Comparison of ENCODE assay signal across 31 cellular contexts in genomic region chr20:63152322-63153253, GRCh38.
DNase-seq lines count a peak whose midpoint lies in the region; ATAC-seq and TF ChIP-seq lines count a peak whose summit lies in the region.
"Had no signal": no experiment of that assay in that cellular context is flagged by ENCODE, and none has a peak within 500 bp of the region (broad histone marks: within the 10 kb centered on the region; RNA-seq: fewer than 3 reads in every experiment).

No MANE protein-coding gene starts in this region.

- H3K36me3 ChIP-seq in RWPE2 (ENCODE audit: low read depth): no peaks in the 10 kb centered on the region
- no peaks in the 10 kb centered on the region for H3K36me3 ChIP-seq in adrenal gland (replicated peaks in 1 of 2)
- H3K36me3 ChIP-seq: HAP-1, heart left ventricle, ovary, sigmoid colon, tibial artery had no signal

- H3K4me3 ChIP-seq in RWPE2 (ENCODE audit: severe bottlenecking) (no peak overlapping the region), adrenal gland (no peak overlapping the region)
- H3K4me3 ChIP-seq: HAP-1, ovary, PC-9, sigmoid colon had no signal

- no peak overlapping the region for H3K27ac ChIP-seq in RWPE2 (ENCODE audit: poor library complexity, severe bottlenecking)
- no peak overlapping the region for H3K27ac ChIP-seq in adrenal gland
- H3K27ac ChIP-seq: C4-2B, PC-9, tibial artery had no signal

- H3K27me3 ChIP-seq in RWPE2 (ENCODE audit: insufficient read depth, poor library complexity, severe bottlenecking) (peaks cover 69% of the 10 kb centered on the region), adrenal gland (peaks cover 28% of the 10 kb centered on the region)
- H3K27me3 ChIP-seq: ovary had no signal

- CTCF ChIA-PET in activated CD4-positive, alpha-beta memory T cell treated with anti-CD3 and anti-CD28 coated beads, Interleukin-2, amount 10 ng/mL, durations not matched to agents 7 days and 5 days (lab: Charles Lee): no interaction called here

- H3K27me3 Mint-ChIP-seq in CD14-positive monocyte (ENCODE audit: low read depth in 3 of 3): peaks cover 5 to 19% (median 12%) of the 10 kb centered on the region in 3 donors
- H3K27me3 Mint-ChIP-seq in glutamatergic neuron (ENCODE audit: unreplicated experiment): peaks cover 6% of the 10 kb centered on the region
- H3K27me3 Mint-ChIP-seq in activated CD4-positive, alpha-beta memory T cell treated with anti-CD3 and anti-CD28 coated beads, Interleukin-2, amount 10 ng/mL, durations not matched to agents 7 days and 5 days: peaks cover 9% of the 10 kb centered on the region

- H3K9me3 Mint-ChIP-seq in CD14-positive monocyte (peaks cover 4 to 12% (median 10%) of the 10 kb centered on the region in 7 donors), glutamatergic neuron (ENCODE audit: unreplicated experiment) (peaks cover 15% of the 10 kb centered on the region)
- peaks cover 7% of the 10 kb centered on the region for H3K9me3 Mint-ChIP-seq in activated CD4-positive, alpha-beta memory T cell treated with anti-CD3 and anti-CD28 coated beads, Interleukin-2, amount 10 ng/mL, durations not matched to agents 7 days and 5 days

- intact Hi-C loops in CD14-positive monocyte (cut with micrococcal nuclease) (no loop called here), sciatic nerve (cut with DNase I) (no loop called here), adrenal gland (cut with DNase I) (no loop called here)

- no peak for TF ChIP-seq POLR2A in adrenal gland (IDR thresholded peaks at IDR 0.05)

- H3K4me1 ChIP-seq in RWPE2 (ENCODE audit: insufficient read depth, poor library complexity, severe bottlenecking): no peaks in the 10 kb centered on the region
- H3K4me1 ChIP-seq in adrenal gland (replicated peaks in 1 of 2): no peaks in the 10 kb centered on the region
- H3K4me1 ChIP-seq: HAP-1 had no signal

- H3K36me3 Mint-ChIP-seq in CD14-positive monocyte: no peaks in the 10 kb centered on the region
- H3K36me3 Mint-ChIP-seq in glutamatergic neuron (ENCODE audit: unreplicated experiment): peaks cover 11% of the 10 kb centered on the region
- no peaks in the 10 kb centered on the region for H3K36me3 Mint-ChIP-seq in activated CD4-positive, alpha-beta memory T cell treated with anti-CD3 and anti-CD28 coated beads, Interleukin-2, amount 10 ng/mL, durations not matched to agents 7 days and 5 days (ENCODE audit: low read depth)

- POLR2A ChIA-PET in activated CD4-positive, alpha-beta memory T cell treated with anti-CD3 and anti-CD28 coated beads, Interleukin-2, amount 10 ng/mL, durations not matched to agents 7 days and 5 days (lab: Charles Lee): no interaction called here

- no peak overlapping the region for H3K4me3 Mint-ChIP-seq in CD14-positive monocyte
- H3K4me3 Mint-ChIP-seq in glutamatergic neuron (ENCODE audit: unreplicated experiment): no peak overlapping the region
- H3K4me3 Mint-ChIP-seq in activated CD4-positive, alpha-beta memory T cell treated with anti-CD3 and anti-CD28 coated beads, Interleukin-2, amount 10 ng/mL, durations not matched to agents 7 days and 5 days: no peak overlapping the region
- H3K4me3 Mint-ChIP-seq: activated CD4-positive, alpha-beta T cell treated with anti-CD3 and anti-CD28 coated beads for 36 hours; effector memory CD8-positive, alpha-beta T cell; nephron had no signal

- WGBS in adrenal gland, 4 donors: 62 to 79% (median 68%) methylated on average over 15 to 28 of the region's 28 CpGs

- H3K4me1 Mint-ChIP-seq in CD14-positive monocyte: no peaks in the 10 kb centered on the region
- H3K4me1 Mint-ChIP-seq in glutamatergic neuron (ENCODE audit: low read depth, unreplicated experiment): peaks cover 9% of the 10 kb centered on the region
- H3K4me1 Mint-ChIP-seq in activated CD4-positive, alpha-beta memory T cell treated with anti-CD3 and anti-CD28 coated beads, Interleukin-2, amount 10 ng/mL, durations not matched to agents 7 days and 5 days: no peaks in the 10 kb centered on the region
- H3K4me1 Mint-ChIP-seq: activated CD4-positive, alpha-beta T cell treated with anti-CD3 and anti-CD28 coated beads for 36 hours had no signal

- H3K9me3 ChIP-seq in RWPE2 (ENCODE audit: severe bottlenecking) (peaks cover 6% of the 10 kb centered on the region), adrenal gland (replicated peaks in 1 of 3) (peaks cover 0 to 1% (median 0%) of the 10 kb centered on the region in 3 donors)
- H3K9me3 ChIP-seq: ovary had no signal

- DNase-seq in CD14-positive monocyte (ENCODE audit: low spot score) (peak; percentile 22), RWPE2 (ENCODE audit: low spot score) (peak; percentile 78), glutamatergic neuron (peak; percentile 10), sciatic nerve (ENCODE audit: low spot score) (no peak), NCI-H748 treated with DMSO at 0.1 percent for 48 hours (lab: John Stamatoyannopoulos, UW) (no peak), adrenal gland (no peak)
- no peak for DNase-seq in activated CD4-positive, alpha-beta memory T cell treated with anti-CD3 and anti-CD28 coated beads, Interleukin-2, amount 10 ng/mL, durations not matched to agents 7 days and 5 days
- DNase-seq: activated CD4-positive, alpha-beta T cell treated with anti-CD3 and anti-CD28 coated beads for 36 hours; activated naive CD4-positive, alpha-beta T cell treated with anti-CD3 and anti-CD28 coated beads, Interleukin-2, amount 50 U/mL, for 16 hours; cortex of kidney; DMS53; effector memory CD8-positive, alpha-beta T cell; erythroblast; Karpas-422; MV-4-11; NCI-H1436; NCI-H2081 treated with DMSO at 0.1 percent for 48 hours; NCI-H2227 treated with DMSO at 0.1 percent for 48 hours; NCI-H526; PC-9; sigmoid colon; stimulated activated CD4-positive, alpha-beta T cell treated with anti-CD3 and anti-CD28 coated beads, Interleukin-15, amount 100 ng/mL, for 24 hours; stimulated activated CD4-positive, alpha-beta T cell treated with anti-CD3 and anti-CD28 coated beads, Interleukin-4, amount 100 ng/mL, for 4 hours; SW 1271; tibial artery had no signal

- ATAC-seq in RWPE2 (ENCODE audit: low read depth): no peak; the same call in 2 of the 3 replicates
- ATAC-seq in sciatic nerve: peak; percentile 14
- ATAC-seq: activated CD4-positive, alpha-beta T cell treated with anti-CD3 and anti-CD28 coated beads for 36 hours; effector memory CD8-positive, alpha-beta T cell had no signal

- TF ChIP-seq CTCF in CD14-positive monocyte (IDR thresholded peaks at IDR 0.05): no peak
- no peak for TF ChIP-seq CTCF in RWPE2 (IDR thresholded peaks at IDR 0.05; ENCODE audit: poor library complexity, severe bottlenecking)
- TF ChIP-seq CTCF in glutamatergic neuron (IDR thresholded peaks at IDR 0.05; ENCODE audit: partially characterized antibody, unreplicated experiment): no peak
- no peak for TF ChIP-seq CTCF in adrenal gland (IDR thresholded peaks at IDR 0.05)

- H3K27ac Mint-ChIP-seq in CD14-positive monocyte (no peak overlapping the region), glutamatergic neuron (ENCODE audit: unreplicated experiment) (no peak overlapping the region)
- H3K27ac Mint-ChIP-seq in activated CD4-positive, alpha-beta memory T cell treated with anti-CD3 and anti-CD28 coated beads, Interleukin-2, amount 10 ng/mL, durations not matched to agents 7 days and 5 days: no peak overlapping the region
- H3K27ac Mint-ChIP-seq: activated CD4-positive, alpha-beta T cell treated with anti-CD3 and anti-CD28 coated beads for 36 hours; activated T-helper 2 cell treated with anti-CD3 and anti-CD28 coated beads, Interferon-gamma antibody, Interleukin-2, Interleukin-4, amounts not matched to agents 10 μg/mL and 5 μg/mL and 100 μg/mL, durations not matched to agents 14 hours and 24 hours and 36 hours; effector memory CD8-positive, alpha-beta T cell; nephron had no signal

Comparison
In these comparisons a context has a peak if more than half of its experiments do, and no peak if none do; other contexts are left out.
1. DNase-seq: peak in CD14-positive monocyte (single experiment), RWPE2 (single experiment) and glutamatergic neuron (single experiment); none in sciatic nerve (single experiment), NCI-H748 treated with DMSO at 0.1 percent for 48 hours (single experiment), activated CD4-positive, alpha-beta memory T cell treated with anti-CD3 and anti-CD28 coated beads, Interleukin-2, amount 10 ng/mL, durations not matched to agents 7 days and 5 days (single experiment) and adrenal gland (0 of 7).